ENCODE assay signal across 1 cellular context in genomic region chr12:4538207-4539160, GRCh38.
TF ChIP-seq lines count a peak whose summit lies in the region.

Gene RAD51AP1, plus strand, starts transcription at chr12:4538890. Its CDS starts 50 bp downstream, at chr12:4538940.

TF ChIP-seq in GM12878, 131 proteins besides CTCF, POLR2A, EP300 and RAD21 (continued from another document and continues in another):
- TF ChIP-seq ZBTB40 (IDR thresholded peaks at IDR 0.05; ENCODE audit: borderline replicate concordance) (peak; percentile 99), POLR2AphosphoS5 (IDR thresholded peaks at IDR 0.05; ENCODE audit: low read length) (peak; percentile 88; the same call in 1 of the 2 replicates), EED (IDR thresholded peaks at IDR 0.05; ENCODE audit: low read depth) (peak; percentile 11; the same call in 1 of the 2 replicates), MYC (IDR thresholded peaks at IDR 0.05; ENCODE audit: insufficient read depth, insufficient read length, insufficient replicate concordance, low read length, severe bottlenecking) (no peak), BACH1 (IDR thresholded peaks at IDR 0.05; ENCODE audit: borderline replicate concordance) (no peak), TCF3 (IDR thresholded peaks at IDR 0.05; ENCODE audit: borderline replicate concordance, insufficient read depth, low read depth, low read length) (no peak), ETV6 (conservative IDR thresholded peaks at IDR 0.05 in 1 of 2, IDR thresholded peaks at IDR 0.05 in 1 of 2; ENCODE audit: borderline replicate concordance in 1 of 2, low read depth in 1 of 2) (no peak), ZNF24 (IDR thresholded peaks at IDR 0.05) (no peak), CREB1 (IDR thresholded peaks at IDR 0.05; ENCODE audit: low read depth) (peak; percentile 48), ZNF207 (IDR thresholded peaks at IDR 0.05; ENCODE audit: borderline replicate concordance) (peak; percentile 90; the same call in 1 of the 2 replicates), POU2F2 (IDR thresholded peaks at IDR 0.05; ENCODE audit: borderline replicate concordance, low read depth, low read length) (peak; percentile 31; the same call in 1 of the 3 replicates), USF2 (IDR thresholded peaks at IDR 0.05; ENCODE audit: borderline replicate concordance, low read depth, low read length) (peak; percentile 34; the same call in 1 of the 2 replicates), NKRF (conservative IDR thresholded peaks at IDR 0.05) (peak; percentile 99), FOXK2 (IDR thresholded peaks at IDR 0.05) (peak; percentile 87), MTA3 (IDR thresholded peaks at IDR 0.05; ENCODE audit: borderline replicate concordance, low read length) (0 out of 2 replicates have a peak, but pooled peaks have one; percentile 60), MYB (IDR thresholded peaks at IDR 0.05; ENCODE audit: borderline replicate concordance, low read depth, low read length) (no peak), STAT1 (conservative IDR thresholded peaks at IDR 0.05) (peak; percentile 37; the same call in 1 of the 2 replicates), NRF1 (conservative IDR thresholded peaks at IDR 0.05; ENCODE audit: low read depth, low read length) (peak; percentile 84), HCFC1 (IDR thresholded peaks at IDR 0.05; ENCODE audit: low read length) (peak; percentile 75), RB1 (IDR thresholded peaks at IDR 0.05; ENCODE audit: borderline replicate concordance) (0 out of 2 replicates have a peak, but pooled peaks have one; percentile 65), ZNF384 (IDR thresholded peaks at IDR 0.05; ENCODE audit: borderline replicate concordance, low read depth, low read length) (no peak), ZNF622 (IDR thresholded peaks at IDR 0.05) (no peak), NFXL1 (IDR thresholded peaks at IDR 0.05; ENCODE audit: borderline replicate concordance) (no peak), RELA (IDR thresholded peaks at IDR 0.05; ENCODE audit: borderline replicate concordance, partially characterized antibody) (peak; percentile 67), REST (IDR thresholded peaks at IDR 0.05; ENCODE audit: low read depth, low read length) (no peak), GABPA (IDR thresholded peaks at IDR 0.05; ENCODE audit: low read depth) (peak; percentile 98), SRF (IDR thresholded peaks at IDR 0.05; ENCODE audit: low read depth in 2 of 2, low read length in 2 of 2) (no peak), IKZF2 (IDR thresholded peaks at IDR 0.05) (peak; percentile 58 to 59; a peak in 2 of 4 replicates), MTA2 (IDR thresholded peaks at IDR 0.05; ENCODE audit: low read depth) (peak; percentile 55), SIN3A (IDR thresholded peaks at IDR 0.05; ENCODE audit: low read depth, low read length) (peak; percentile 99), NBN (IDR thresholded peaks at IDR 0.05) (peak; percentile 82), ZNF687 (IDR thresholded peaks at IDR 0.05) (no peak), BCL11A (IDR thresholded peaks at IDR 0.05; ENCODE audit: low read depth, low read length) (0 out of 2 replicates have a peak, but pooled peaks have one; percentile 23), FOS (IDR thresholded peaks at IDR 0.05; ENCODE audit: borderline replicate concordance, extremely low read depth, insufficient read length) (no peak), HSF1 (IDR thresholded peaks at IDR 0.05; ENCODE audit: low read depth, low read length) (peak; percentile 74; the same call in 1 of the 2 replicates), HDGF (IDR thresholded peaks at IDR 0.05) (peak; percentile 79), PBX3 (IDR thresholded peaks at IDR 0.05; ENCODE audit: insufficient replicate concordance, low read depth, low read length) (peak; percentile 57), LARP7 (IDR thresholded peaks at IDR 0.05) (peak; percentile 93), SMAD1 (IDR thresholded peaks at IDR 0.05; ENCODE audit: low read depth, partially characterized antibody) (peak; percentile 55), SKIL (IDR thresholded peaks at IDR 0.05; ENCODE audit: low read depth, poor library complexity, severe bottlenecking) (peak; percentile 96)
